ENCODE assay signal across 12 cellular contexts in genomic region chr5:122180863-122181519, GRCh38. TPM values are rescaled to one million over a fixed set of nuclear protein-coding genes. Genes with fewer than 3 reads are reported as not detected.
DNase-seq lines count a peak whose midpoint lies in the region; ATAC-seq and TF ChIP-seq lines count a peak whose summit lies in the region.
"Had no signal": no experiment of that assay in that cellular context is flagged by ENCODE, and none has a peak within 500 bp of the region (broad histone marks: within the 10 kb centered on the region; RNA-seq: fewer than 3 reads in every experiment).

No MANE protein-coding gene starts in this region.

- H3K36me3 Mint-ChIP-seq in natural killer cell treated with Interleukin-12 subunit alpha and Interleukin-12 subunit beta and Interleukin-15 and Interleukin-18, amount 100 ng/mL, for 72 hours: no peaks in the 10 kb centered on the region

- H3K9me3 Mint-ChIP-seq in natural killer cell treated with Interleukin-12 subunit alpha and Interleukin-12 subunit beta and Interleukin-15 and Interleukin-18, amount 100 ng/mL, for 72 hours: peaks cover 12% of the 10 kb centered on the region

- TF ChIP-seq EP300 in ovary (IDR thresholded peaks at IDR 0.05): no peak

- H3K27me3 ChIP-seq in ovary (no peaks in the 10 kb centered on the region), lower lobe of right lung (ENCODE audit: low read depth) (no peaks in the 10 kb centered on the region)

- 30 to 54% (median 48%) methylated on average over 2 of the region's 2 CpGs for WGBS in ovary, 3 donors

- ATAC-seq in natural killer cell treated with Interleukin-12 subunit alpha and Interleukin-12 subunit beta and Interleukin-15 and Interleukin-18, amount 100 ng/mL, for 72 hours: no peak
- ATAC-seq in lower lobe of right lung: no peak
- ATAC-seq: Right ventricle myocardium inferior had no signal

- intact Hi-C loops in ovary (cut with DNase I): loop anchor here in 1 of 4 donors (10.0 kb wide), 1 partner anchor 1164 kb away; no protein-coding TSS in a partner anchor
- intact Hi-C loops in lower lobe of right lung (cut with DNase I): no loop called here

- H3K4me3 Mint-ChIP-seq in natural killer cell treated with Interleukin-12 subunit alpha and Interleukin-12 subunit beta and Interleukin-15 and Interleukin-18, amount 100 ng/mL, for 72 hours: no peak overlapping the region

- no peak overlapping the region for H3K27ac ChIP-seq in ovary
- no peak overlapping the region for H3K27ac ChIP-seq in lower lobe of right lung

- no peak for TF ChIP-seq CTCF in choroid plexus epithelial cell (conservative IDR thresholded peaks at IDR 0.05; ENCODE audit: low read depth, low read length)
- TF ChIP-seq CTCF in ovary (IDR thresholded peaks at IDR 0.05): no peak
- TF ChIP-seq CTCF in lower lobe of right lung (IDR thresholded peaks at IDR 0.05): no peak

- no peak overlapping the region for H3K4me3 ChIP-seq in choroid plexus epithelial cell (ENCODE audit: low read depth, low read length)
- H3K4me3 ChIP-seq in ovary: no peak overlapping the region
- no peak overlapping the region for H3K4me3 ChIP-seq in lower lobe of right lung

- H3K4me1 Mint-ChIP-seq in natural killer cell treated with Interleukin-12 subunit alpha and Interleukin-12 subunit beta and Interleukin-15 and Interleukin-18, amount 100 ng/mL, for 72 hours (ENCODE audit: low read depth in 2 of 2): no peaks in the 10 kb centered on the region

- peak; percentile 36 for DNase-seq in AG08396 (ENCODE audit: low spot score)
- peak; percentile 88 for DNase-seq in LHCN-M2 (ENCODE audit: low read depth)
- DNase-seq in choroid plexus epithelial cell (ENCODE audit: low read depth): peak; percentile 92
- DNase-seq in myocyte (ENCODE audit: low read depth): peak; percentile 48
- no peak for DNase-seq in ovary
- no peak for DNase-seq in NCI-H1105 treated with DMSO at 0.1 percent for 48 hours (lab: John Stamatoyannopoulos, UW)
- no peak for DNase-seq in natural killer cell treated with Interleukin-12 subunit alpha and Interleukin-12 subunit beta and Interleukin-15 and Interleukin-18, amount 100 ng/mL, for 72 hours (ENCODE audit: low spot score)
- no peak for DNase-seq in lower lobe of right lung
- DNase-seq: activated CD4-positive, alpha-beta T cell treated with anti-CD3 and anti-CD28 coated beads for 48 hours; DMS153; NCI-H2081 treated with DMSO at 0.1 percent for 48 hours had no signal

- no peak overlapping the region for H3K27ac Mint-ChIP-seq in natural killer cell treated with Interleukin-12 subunit alpha and Interleukin-12 subunit beta and Interleukin-15 and Interleukin-18, amount 100 ng/mL, for 72 hours

- H3K4me1 ChIP-seq in ovary (ENCODE audit: insufficient read depth) (peaks cover 3% of the 10 kb centered on the region), lower lobe of right lung (peaks cover 30% of the 10 kb centered on the region)

- no peak for TF ChIP-seq POLR2A in ovary (IDR thresholded peaks at IDR 0.05)

- H3K36me3 ChIP-seq in ovary (no peaks in the 10 kb centered on the region), lower lobe of right lung (no peaks in the 10 kb centered on the region)

- H3K9me3 ChIP-seq in ovary (no peaks in the 10 kb centered on the region), lower lobe of right lung (no peaks in the 10 kb centered on the region)

- no peaks in the 10 kb centered on the region for H3K27me3 Mint-ChIP-seq in natural killer cell treated with Interleukin-12 subunit alpha and Interleukin-12 subunit beta and Interleukin-15 and Interleukin-18, amount 100 ng/mL, for 72 hours

RNA-seq across cellular contexts. Expression of gene ZNF474, which starts 51.6 kb away (rescaled TPM):
- total RNA-seq in LHCN-M2 (2014; rRNA removed) (0.40 TPM in 1 of 2 replicates, not detected in the other), myocyte (5.9 and 8.3 TPM in 2 replicates), ovary (1 to 10 TPM in 1 of 7 donors, under 1 TPM in 5, not detected in 1; 0.12 to 5.7 (median 0.61) TPM), lower lobe of right lung (2.2 TPM)
- polyA plus RNA-seq in LHCN-M2 (2012): 0.33 TPM
- polyA plus RNA-seq in myocyte (2012): 3.6 TPM
- under 1 TPM; 0.13 to 0.18 TPM for polyA plus RNA-seq in ovary
- total RNA-seq in natural killer cell treated with Interleukin-12 subunit alpha and Interleukin-12 subunit beta and Interleukin-15 and Interleukin-18, amount 100 ng/mL, for 72 hours: not detected
- total RNA-seq: Right ventricle myocardium inferior had no signal

Comparison
In these comparisons a context has a peak if more than half of its experiments do, and no peak if none do; other contexts are left out.
1. DNase-seq: peak in AG08396 (single experiment), LHCN-M2 (single experiment), choroid plexus epithelial cell (single experiment) and myocyte (single experiment); none in ovary (0 of 5), NCI-H1105 treated with DMSO at 0.1 percent for 48 hours (single experiment), natural killer cell treated with Interleukin-12 subunit alpha and Interleukin-12 subunit beta and Interleukin-15 and Interleukin-18, amount 100 ng/mL, for 72 hours (single experiment) and lower lobe of right lung (single experiment).